In genomic region chr2:112182581-112183034, GRCh38 we compare ENCODE assay signal across 9 cellular contexts. TPM values are rescaled to one million over a fixed set of nuclear protein-coding genes. Genes with fewer than 3 reads are reported as not detected.
DNase-seq lines count a peak whose midpoint lies in the region; ATAC-seq and TF ChIP-seq lines count a peak whose summit lies in the region.
"Had no signal": no experiment of that assay in that cellular context is flagged by ENCODE, and none has a peak within 500 bp of the region (broad histone marks: within the 10 kb centered on the region; RNA-seq: fewer than 3 reads in every experiment).

No MANE protein-coding gene starts in this region.

- no peak for TF ChIP-seq POLR2A in IMR-90 (IDR thresholded peaks at IDR 0.05; ENCODE audit: low read depth, low read length)

- H3K56ac ChIP-seq in IMR-90 (ENCODE audit: extremely low read depth, insufficient read depth, low read length) = no peak overlapping the region

- no peak overlapping the region for H3K9ac ChIP-seq in IMR-90 (ENCODE audit: low read depth, low read length)

- no peak for TF ChIP-seq RAD21 in IMR-90 (IDR thresholded peaks at IDR 0.05; ENCODE audit: low read length)

- H2BK15ac ChIP-seq in IMR-90 (ENCODE audit: low read depth, low read length) = no peak overlapping the region

- no peak for ATAC-seq in IMR-90 (ENCODE audit: low read depth)

- no peak overlapping the region for H2AK5ac ChIP-seq in IMR-90 (ENCODE audit: low read depth, low read length)

- peak overlapping the region; percentile 39 for H2AFZ ChIP-seq in IMR-90 (replicated peaks; ENCODE audit: low read length, poor library complexity)

- no peak overlapping the region for H3K4me2 ChIP-seq in IMR-90 (ENCODE audit: low read depth, low read length)

- H4K8ac ChIP-seq in IMR-90 (ENCODE audit: low read depth in 2 of 2, low read length in 2 of 2) = no peak overlapping the region

- no peak for TF ChIP-seq CTCF in IMR-90 (conservative IDR thresholded peaks at IDR 0.05; ENCODE audit: low read depth, low read length)

- H3K27me3 ChIP-seq in IMR-90 (ENCODE audit: control insufficient read depth, insufficient read depth, low read length) = peaks cover 14% of the 10 kb centered on the region

- no peak overlapping the region for H4K91ac ChIP-seq in IMR-90 (ENCODE audit: insufficient read depth, low read depth, low read length)

- DNase-seq in IMR-90 (no peak), NCI-H748 treated with DMSO at 0.1 percent for 48 hours (lab: John Stamatoyannopoulos, UW) (peak; percentile 28), activated T-helper 1 cell treated with Interleukin-2 at 50 U/mL for 16 hours (ENCODE audit: low read depth) (peak; percentile 50), 8988T (no peak), middle frontal gyrus (ENCODE audit: extremely low spot score, low spot score) (no peak)
- DNase-seq in stimulated activated CD4-positive, alpha-beta T cell treated with anti-CD3 and anti-CD28 coated beads, Interleukin-1b, Interleukin-23, amount 100 ng/mL, for 48 hours = peak; percentile 74
- DNase-seq in NK-92 treated with Interleukin-12 subunit alpha and Interleukin-12 subunit beta, amount 100 ng/mL, for 24 hours (lab: John Stamatoyannopoulos, UW) = no peak
- no peak for DNase-seq in effector CD8-positive, alpha-beta T cell (lab: John Stamatoyannopoulos, UW)

- H4K5ac ChIP-seq in IMR-90 (ENCODE audit: low read depth, low read length) = no peak overlapping the region

- POLR2A ChIA-PET in IMR-90 (lab: Charles Lee; ENCODE audit: unreplicated experiment) = no interaction called here

- H3K18ac ChIP-seq in IMR-90 (ENCODE audit: low read depth, low read length) = no peak overlapping the region

- no peak overlapping the region for H2AK9ac ChIP-seq in IMR-90 (replicated peaks; ENCODE audit: low read depth, low read length, poor library complexity)

- no peak overlapping the region for H2BK20ac ChIP-seq in IMR-90 (ENCODE audit: low read depth, low read length)

- intact Hi-C loops in IMR-90 (cut with micrococcal nuclease) = no loop called here

- no peaks in the 10 kb centered on the region for H3K36me3 ChIP-seq in IMR-90 (ENCODE audit: control insufficient read depth, insufficient read depth, low read length)

- no peak overlapping the region for H3K27ac ChIP-seq in IMR-90 (ENCODE audit: insufficient read depth, low read length)

- H2BK5ac ChIP-seq in IMR-90 (ENCODE audit: low read depth, low read length, poor library complexity, severe bottlenecking) = no peak overlapping the region

- no TSS peak for BruUV-seq in IMR-90 (replicated peaks; lab: Mats Ljungman, UMichigan)

- WGBS in IMR-90 (ENCODE audit: extremely low coverage in 2 of 2, insufficient read length in 1 of 2), 2 experiments = no CpG with 5 or more reads among the region's 17 CpGs

- in situ Hi-C loops in IMR-90 (cut with MboI; ENCODE audit: low sequenced_read_pairs) = no loop called here

- H3K9me3 ChIP-seq in IMR-90 (ENCODE audit: control insufficient read depth, insufficient read depth, low read length) = no peaks in the 10 kb centered on the region; the same call in none of the 2 replicates

- no peak overlapping the region for H3K4me3 ChIP-seq in IMR-90 (ENCODE audit: insufficient read depth, low read depth, low read length)

- H3K79me1 ChIP-seq in IMR-90 (ENCODE audit: low read depth in 1 of 2, low read length in 2 of 2) = no peaks in the 10 kb centered on the region

- H3K4me1 ChIP-seq in IMR-90 (ENCODE audit: control insufficient read depth, insufficient read depth, low read length) = no peaks in the 10 kb centered on the region

- CTCF ChIA-PET in IMR-90 (lab: Yijun Ruan, JAX) = no interaction called here

- 0 out of 2 replicates have a peak, but pooled peaks cover 3% of the 10 kb centered on the region for H3K9me1 ChIP-seq in IMR-90 (ENCODE audit: insufficient read depth, low read length)

- H2BK120ac ChIP-seq in IMR-90 (ENCODE audit: low read depth, low read length) = no peak overlapping the region

- no peak overlapping the region for H3K23ac ChIP-seq in IMR-90 (ENCODE audit: low read depth, low read length)

- dilution Hi-C loops in IMR-90 (cut with HindIII; ENCODE audit: low sequenced_read_pairs, unreplicated experiment) = no loop called here

- H3K4ac ChIP-seq in IMR-90 (ENCODE audit: low read depth, low read length) = no peak overlapping the region

- H4K20me1 ChIP-seq in IMR-90 (ENCODE audit: insufficient read depth, low read length) = no peaks in the 10 kb centered on the region

- H3K14ac ChIP-seq in IMR-90 (replicated peaks; ENCODE audit: low read depth, low read length) = no peak overlapping the region

TF ChIP-seq in IMR-90, 13 proteins besides CTCF, POLR2A, EP300 and RAD21:
- TF ChIP-seq MAFK (IDR thresholded peaks at IDR 0.05; ENCODE audit: low read depth, low read length) = no peak
- TF ChIP-seq, protein P1, sequence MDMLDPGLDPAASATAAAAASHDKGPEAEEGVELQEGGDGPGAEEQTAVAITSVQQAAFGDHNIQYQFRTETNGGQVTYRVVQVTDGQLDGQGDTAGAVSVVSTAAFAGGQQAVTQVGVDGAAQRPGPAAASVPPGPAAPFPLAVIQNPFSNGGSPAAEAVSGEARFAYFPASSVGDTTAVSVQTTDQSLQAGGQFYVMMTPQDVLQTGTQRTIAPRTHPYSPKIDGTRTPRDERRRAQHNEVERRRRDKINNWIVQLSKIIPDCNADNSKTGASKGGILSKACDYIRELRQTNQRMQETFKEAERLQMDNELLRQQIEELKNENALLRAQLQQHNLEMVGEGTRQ (IDR thresholded peaks at IDR 0.05; ENCODE audit: low read depth, low read length) = no peak
- no peak for TF ChIP-seq BHLHE40 (IDR thresholded peaks at IDR 0.05; ENCODE audit: low read depth, low read length)
- no peak for TF ChIP-seq CEBPB (IDR thresholded peaks at IDR 0.05; ENCODE audit: low read depth, low read length)
- TF ChIP-seq NFE2L2 (IDR thresholded peaks at IDR 0.05; ENCODE audit: low read depth, low read length) = no peak
- TF ChIP-seq MAZ (IDR thresholded peaks at IDR 0.05; ENCODE audit: borderline replicate concordance, low read depth, low read length) = no peak
- TF ChIP-seq, protein P2, sequence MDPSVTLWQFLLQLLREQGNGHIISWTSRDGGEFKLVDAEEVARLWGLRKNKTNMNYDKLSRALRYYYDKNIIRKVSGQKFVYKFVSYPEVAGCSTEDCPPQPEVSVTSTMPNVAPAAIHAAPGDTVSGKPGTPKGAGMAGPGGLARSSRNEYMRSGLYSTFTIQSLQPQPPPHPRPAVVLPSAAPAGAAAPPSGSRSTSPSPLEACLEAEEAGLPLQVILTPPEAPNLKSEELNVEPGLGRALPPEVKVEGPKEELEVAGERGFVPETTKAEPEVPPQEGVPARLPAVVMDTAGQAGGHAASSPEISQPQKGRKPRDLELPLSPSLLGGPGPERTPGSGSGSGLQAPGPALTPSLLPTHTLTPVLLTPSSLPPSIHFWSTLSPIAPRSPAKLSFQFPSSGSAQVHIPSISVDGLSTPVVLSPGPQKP (IDR thresholded peaks at IDR 0.05; ENCODE audit: borderline replicate concordance, low read depth, low read length) = no peak
- TF ChIP-seq FOS (IDR thresholded peaks at IDR 0.05; ENCODE audit: low read depth, low read length) = no peak

RNA-seq across cellular contexts. Expression of gene FBLN7, which starts 44.4 kb away (rescaled TPM):
- total RNA-seq in IMR-90 (2012; rRNA removed) = under 0.01 and 0.18 TPM in 2 replicates
- polyA plus RNA-seq in IMR-90 (2012; rRNA removed) = 1.0 and 1.2 TPM in 2 replicates
- polyA plus RNA-seq in IMR-90 (2012; cell fraction: cytosol; rRNA removed) = 1.00 and 1.5 TPM in 2 replicates
- 0.59 and 0.69 TPM in 2 replicates for polyA plus RNA-seq in IMR-90 (2012; cell fraction: nucleus; rRNA removed; ENCODE audit: low replicate concordance)
- total RNA-seq: G401 had no signal

Comparison
In these comparisons a context has a peak if more than half of its experiments do, and no peak if none do; other contexts are left out.
1. DNase-seq: peak in NCI-H748 treated with DMSO at 0.1 percent for 48 hours (single experiment), activated T-helper 1 cell treated with Interleukin-2 at 50 U/mL for 16 hours (single experiment) and stimulated activated CD4-positive, alpha-beta T cell treated with anti-CD3 and anti-CD28 coated beads, Interleukin-1b, Interleukin-23, amount 100 ng/mL, for 48 hours (single experiment); none in IMR-90 (single experiment), NK-92 treated with Interleukin-12 subunit alpha and Interleukin-12 subunit beta, amount 100 ng/mL, for 24 hours (single experiment), 8988T (single experiment), middle frontal gyrus (single experiment) and effector CD8-positive, alpha-beta T cell (single experiment).